Comparison of ENCODE assay signal across 8 cellular contexts in genomic region chr7:48088559-48089414, GRCh38. TPM values are rescaled to one million over a fixed set of nuclear protein-coding genes. Genes with fewer than 3 reads are reported as not detected.
A peak's percentile ranks its signal among the peaks of the same experiment; 100 is the strongest.
DNase-seq lines count a peak whose midpoint lies in the region; ATAC-seq and TF ChIP-seq lines count a peak whose summit lies in the region.

UPP1 (plus strand) TSS chr7:48089265; CDS start chr7:48094784, 5,519 bp downstream.

- peaks cover 39% of the 10 kb centered on the region for H3K4me1 ChIP-seq in HUES64 (ENCODE audit: insufficient read depth, low read length)

- peak within 1 kb of the TSS; percentile 84 for H3K4me3 Mint-ChIP-seq in nephron progenitor cell
- H3K4me3 Mint-ChIP-seq in stimulated activated naive CD8-positive, alpha-beta T cell treated with anti-CD3 and anti-CD28 coated beads, Interleukin-15, amount 100 ng/mL, for 72 hours = peak within 1 kb of the TSS; percentile 83 to 91

- peaks cover 13% of the 10 kb centered on the region for H3K36me3 Mint-ChIP-seq in nephron progenitor cell (ENCODE audit: low read depth)

- DNase-seq in DMS114 treated with DMSO at 0.1 percent for 48 hours (lab: John Stamatoyannopoulos, UW; ENCODE audit: unreplicated experiment) (peak; percentile 34), fibroblast of pulmonary artery (ENCODE audit: low read depth) (peak; percentile 97), nephron progenitor cell (peak; percentile 89)
- peak; percentile 87 for DNase-seq in activated T-helper 9 cell treated with anti-CD3 and anti-CD28 coated beads, Interleukin-2, amount 50 U/mL, for 16 hours (ENCODE audit: low read depth)
- peak; percentile 87 to 94 for DNase-seq in stimulated activated naive CD8-positive, alpha-beta T cell treated with anti-CD3 and anti-CD28 coated beads, Interleukin-15, amount 100 ng/mL, for 72 hours

- H3K27me3 Mint-ChIP-seq in nephron progenitor cell (ENCODE audit: low read depth, poor library complexity) = no peaks in the 10 kb centered on the region
- no peaks in the 10 kb centered on the region for H3K27me3 Mint-ChIP-seq in stimulated activated naive CD8-positive, alpha-beta T cell treated with anti-CD3 and anti-CD28 coated beads, Interleukin-15, amount 100 ng/mL, for 72 hours

- ATAC-seq in GM21515 (IDR thresholded peaks at IDR 0.05; ENCODE audit: unreplicated experiment) = peak; percentile 60
- peak; percentile 81 for ATAC-seq in stimulated activated naive CD8-positive, alpha-beta T cell treated with anti-CD3 and anti-CD28 coated beads, Interleukin-15, amount 100 ng/mL, for 72 hours

- peak within 1 kb of the TSS; percentile 88 for H3K9ac ChIP-seq in HUES64 (ENCODE audit: low read depth, low read length)

- H3K9me3 Mint-ChIP-seq in nephron progenitor cell = no peaks in the 10 kb centered on the region
- H3K9me3 Mint-ChIP-seq in stimulated activated naive CD8-positive, alpha-beta T cell treated with anti-CD3 and anti-CD28 coated beads, Interleukin-15, amount 100 ng/mL, for 72 hours = no peaks in the 10 kb centered on the region

- peak within 1 kb of the TSS; percentile 87 for H3K27ac ChIP-seq in HUES64 (ENCODE audit: low read depth, low read length)

- H3K27ac Mint-ChIP-seq in nephron progenitor cell = peak within 1 kb of the TSS; percentile 77
- peak within 1 kb of the TSS; percentile 96 for H3K27ac Mint-ChIP-seq in stimulated activated naive CD8-positive, alpha-beta T cell treated with anti-CD3 and anti-CD28 coated beads, Interleukin-15, amount 100 ng/mL, for 72 hours

- TF ChIP-seq POLR2A in Raji (IDR thresholded peaks at IDR 0.05; ENCODE audit: insufficient read depth, low read depth, low read length) = peak; percentile 67

- H3K4me3 ChIP-seq in HUES64 (ENCODE audit: low read length) (peak within 1 kb of the TSS; percentile 81), fibroblast of pulmonary artery (replicated peaks; ENCODE audit: low read depth, low read length) (peak within 1 kb of the TSS; percentile 84)

- no peaks in the 10 kb centered on the region for H3K27me3 ChIP-seq in HUES64 (ENCODE audit: insufficient read depth, low read length)

- H3K9me3 ChIP-seq in HUES64 (ENCODE audit: insufficient read depth, low read depth, low read length) = no peaks in the 10 kb centered on the region

- H3K4me1 Mint-ChIP-seq in nephron progenitor cell = peaks cover 62% of the 10 kb centered on the region
- peaks cover 84% of the 10 kb centered on the region for H3K4me1 Mint-ChIP-seq in stimulated activated naive CD8-positive, alpha-beta T cell treated with anti-CD3 and anti-CD28 coated beads, Interleukin-15, amount 100 ng/mL, for 72 hours

- under 1% methylated on average over 66 of the region's 66 CpGs for WGBS in HUES64

- no peak for TF ChIP-seq CTCF in fibroblast of pulmonary artery (IDR thresholded peaks at IDR 0.05; ENCODE audit: low read length, missing control alignments)
- no peak for TF ChIP-seq CTCF in nephron progenitor cell (IDR thresholded peaks at IDR 0.05)

- peaks cover 32% of the 10 kb centered on the region for H3K36me3 ChIP-seq in HUES64 (ENCODE audit: insufficient read depth, low read length)

RNA-seq across cellular contexts. Expression of gene UPP1, which starts in this region (rescaled TPM):
- 32.0 TPM for polyA plus RNA-seq in HUES64 (2013, experiment 1 of 2)
- polyA plus RNA-seq in HUES64 (2013, experiment 2 of 2) = 25.1 TPM

Comparison
In these comparisons a context has a peak if more than half of its experiments do, and no peak if none do; other contexts are left out.
1. Peak in every context shown above with its lines: DNase-seq, ATAC-seq, H3K4me3 ChIP-seq and H3K27ac ChIP-seq.
2. DNase-seq: peak in every context shown above with its lines; median percentile 97 in fibroblast of pulmonary artery; 90 in stimulated activated naive CD8-positive, alpha-beta T cell treated with anti-CD3 and anti-CD28 coated beads, Interleukin-15, amount 100 ng/mL, for 72 hours; 89 in nephron progenitor cell; 87 in activated T-helper 9 cell treated with anti-CD3 and anti-CD28 coated beads, Interleukin-2, amount 50 U/mL, for 16 hours; 34 in DMS114 treated with DMSO at 0.1 percent for 48 hours.